10 cellular contexts compared by ENCODE assay signal in the genomic region with DNA sequence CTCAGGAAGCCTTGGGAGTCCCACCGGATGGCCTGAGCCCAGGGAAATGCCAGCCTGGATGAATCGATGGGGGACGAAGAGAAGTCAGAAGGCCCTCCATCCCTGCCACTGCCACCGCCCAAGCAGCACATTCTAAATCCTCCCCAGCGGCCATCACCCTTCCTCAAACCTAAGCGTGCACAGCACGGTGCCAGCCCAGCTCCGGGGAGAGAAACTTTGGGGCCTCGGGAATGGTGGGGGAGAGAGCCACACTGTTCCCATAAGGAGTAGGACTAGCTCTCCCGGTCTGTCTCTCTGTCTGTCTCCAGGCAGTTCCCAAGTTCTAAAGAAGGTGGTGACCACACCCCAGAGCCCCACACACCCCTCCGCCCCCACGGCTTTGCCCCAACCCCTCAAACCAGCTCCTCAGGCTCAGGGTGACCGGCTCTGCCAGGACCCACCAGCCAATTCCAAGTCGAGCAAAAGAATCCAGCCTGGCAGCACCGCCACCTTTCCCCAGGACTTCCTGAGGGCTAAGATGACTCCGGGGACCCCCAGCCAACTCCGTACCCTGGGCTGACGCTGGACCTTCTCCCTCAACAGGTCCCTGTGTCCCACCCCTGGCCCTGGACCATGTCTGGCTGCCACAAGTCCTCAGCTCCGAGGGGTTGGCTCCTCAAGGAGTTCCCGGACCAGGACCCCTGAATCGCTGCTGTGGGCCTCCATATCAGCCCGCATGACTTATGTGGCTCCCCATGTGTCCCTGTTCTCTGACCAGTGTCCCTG. TPM values are rescaled to one million over a fixed set of nuclear protein-coding genes. Genes with fewer than 3 reads are reported as not detected.
A peak's percentile ranks its signal among the peaks of the same experiment; 100 is the strongest.
DNase-seq lines count a peak whose midpoint lies in the region; ATAC-seq and TF ChIP-seq lines count a peak whose summit lies in the region.
"Had no signal": no experiment of that assay in that cellular context is flagged by ENCODE, and none has a peak within 500 bp of the region (broad histone marks: within the 10 kb centered on the region; RNA-seq: fewer than 3 reads in every experiment).

No MANE protein-coding gene starts in this region.

- H3K4me1 Mint-ChIP-seq in central memory CD8-positive, alpha-beta T cell, result peaks cover 72% of the 10 kb centered on the region

- no peaks in the 10 kb centered on the region for H3K27me3 Mint-ChIP-seq in central memory CD8-positive, alpha-beta T cell

- H3K36me3 ChIP-seq in HUES64 (ENCODE audit: insufficient read depth, low read length), result no peaks in the 10 kb centered on the region
- no peaks in the 10 kb centered on the region for H3K36me3 ChIP-seq in mucosa of descending colon (ENCODE audit: low read depth)
- H3K36me3 ChIP-seq: cardiac muscle cell had no signal

- H3K36me3 Mint-ChIP-seq in central memory CD8-positive, alpha-beta T cell (ENCODE audit: insufficient read depth), result peaks cover 68% of the 10 kb centered on the region

- no peak overlapping the region for H3K9ac ChIP-seq in HUES64 (ENCODE audit: low read depth, low read length)

- ATAC-seq in central memory CD8-positive, alpha-beta T cell (replicated peaks; ENCODE audit: extremely low read depth, poor library complexity, severe bottlenecking), result no peak
- no peak for ATAC-seq in mucosa of descending colon
- no peak for ATAC-seq in GM19035 (IDR thresholded peaks at IDR 0.05; ENCODE audit: unreplicated experiment)
- ATAC-seq in GM18861 (IDR thresholded peaks at IDR 0.05; ENCODE audit: unreplicated experiment), result no peak

- H3K4me1 ChIP-seq in HUES64 (ENCODE audit: insufficient read depth, low read length) (peaks cover 15% of the 10 kb centered on the region), mucosa of descending colon (ENCODE audit: low read depth) (peaks cover 68% of the 10 kb centered on the region)

- WGBS in HUES64, result 48% methylated on average over 22 of the region's 22 CpGs

- H3K9me3 Mint-ChIP-seq in central memory CD8-positive, alpha-beta T cell, result no peaks in the 10 kb centered on the region

- DNase-seq in A172 (ENCODE audit: low spot score), result peak; percentile 13
- DNase-seq in central memory CD8-positive, alpha-beta T cell (ENCODE audit: low spot score in 2 of 2), result no peak
- peak in 2 of 3 donors; percentile 40 to 58 for DNase-seq in mucosa of descending colon
- DNase-seq in activated gamma-delta T cell (lab: John Stamatoyannopoulos, UW), result no peak
- no peak for DNase-seq in medulla oblongata (ENCODE audit: extremely low spot score)
- DNase-seq: NCI-H1436 treated with DMSO at 0.1 percent for 48 hours had no signal

- H3K27ac ChIP-seq in HUES64 (ENCODE audit: low read depth, low read length), result no peak overlapping the region
- H3K27ac ChIP-seq: cardiac muscle cell had no signal

- H3K27ac Mint-ChIP-seq in central memory CD8-positive, alpha-beta T cell (ENCODE audit: low read depth), result peak overlapping the region; percentile 96

- peak overlapping the region; percentile 99 for H3K4me3 Mint-ChIP-seq in central memory CD8-positive, alpha-beta T cell

- H3K4me3 ChIP-seq in HUES64 (ENCODE audit: low read length) (peak overlapping the region; percentile 77), mucosa of descending colon (no peak overlapping the region)

- TF ChIP-seq CTCF in mucosa of descending colon (IDR thresholded peaks at IDR 0.05), result no peak

- peaks cover 65% of the 10 kb centered on the region for H3K27me3 ChIP-seq in HUES64 (ENCODE audit: insufficient read depth, low read length)

- no peaks in the 10 kb centered on the region for H3K9me3 ChIP-seq in HUES64 (ENCODE audit: insufficient read depth, low read depth, low read length)
- H3K9me3 ChIP-seq in mucosa of descending colon, result no peaks in the 10 kb centered on the region

- intact Hi-C loops in mucosa of descending colon (cut with DNase I, micrococcal nuclease), result loop anchor here (5.0 to 10.0 kb wide), 4 partner anchors 37 to 149 kb away; no protein-coding TSS in a partner anchor

RNA-seq across cellular contexts. Expression of a gene that starts 2.7 kb away (rescaled TPM):
- total RNA-seq in A172 (2014; rRNA removed; shearing (Covaris generic)), result 298 and 391 TPM in 2 replicates
- polyA plus RNA-seq in HUES64 (2013, experiment 1 of 2), result 3.4 TPM
- polyA plus RNA-seq in HUES64 (2013, experiment 2 of 2), result 4.6 TPM
- total RNA-seq in mucosa of descending colon, result 1,000 to 10,000 TPM in 1 of 3 donors, 100 to 1,000 TPM in 2; 473 to 1,283 (median 535) TPM

RNA-seq across cellular contexts. Expression of a gene that starts 29.8 kb away (rescaled TPM):
- total RNA-seq in A172 (2014; rRNA removed; shearing (Covaris generic)), result 1,294 and 1,343 TPM in 2 replicates
- 1,523 TPM for polyA plus RNA-seq in HUES64 (2013, experiment 1 of 2)
- polyA plus RNA-seq in HUES64 (2013, experiment 2 of 2), result 1,614 TPM
- total RNA-seq in mucosa of descending colon, result 1,000 to 10,000 TPM; 1,059 to 1,365 (median 1,164) TPM

RNA-seq across cellular contexts. Expression of a gene that starts 47.5 kb away (rescaled TPM):
- 7.9 and 9.6 TPM in 2 replicates for total RNA-seq in A172 (2014; rRNA removed; shearing (Covaris generic))
- polyA plus RNA-seq in HUES64 (2013, experiment 1 of 2), result 11.8 TPM
- 13.8 TPM for polyA plus RNA-seq in HUES64 (2013, experiment 2 of 2)
- 10 to 100 TPM; 11.9 to 19.8 (median 13.3) TPM for total RNA-seq in mucosa of descending colon

RNA-seq across cellular contexts. Expression of a gene that starts 57.8 kb away (rescaled TPM):
- total RNA-seq in A172 (2014; rRNA removed; shearing (Covaris generic)), result 114 and 139 TPM in 2 replicates
- polyA plus RNA-seq in HUES64 (2013, experiment 1 of 2), result 99.8 TPM
- 97.7 TPM for polyA plus RNA-seq in HUES64 (2013, experiment 2 of 2)
- total RNA-seq in mucosa of descending colon, result 10 to 100 TPM; 70.7 to 92.1 (median 89.6) TPM

Comparison
In these comparisons a context has a peak if more than half of its experiments do, and no peak if none do; other contexts are left out.
1. DNase-seq: peak in A172 (single experiment) and mucosa of descending colon (2 of 3); none in central memory CD8-positive, alpha-beta T cell (0 of 2), activated gamma-delta T cell (single experiment) and medulla oblongata (single experiment).